In genomic region chr4:154731756-154732155, GRCh38 we compare ENCODE assay signal across 15 cellular contexts. TPM values are rescaled to one million over a fixed set of nuclear protein-coding genes. Genes with fewer than 3 reads are reported as not detected.
DNase-seq lines count a peak whose midpoint lies in the region; ATAC-seq and TF ChIP-seq lines count a peak whose summit lies in the region.
"Had no signal": no experiment of that assay in that cellular context is flagged by ENCODE, and none has a peak within 500 bp of the region (broad histone marks: within the 10 kb centered on the region; RNA-seq: fewer than 3 reads in every experiment).

No MANE protein-coding gene starts in this region.

- no peak overlapping the region for H3K4me3 Mint-ChIP-seq in MCF 10A (ENCODE audit: unreplicated experiment)
- H3K4me3 Mint-ChIP-seq: CD8-positive, alpha-beta T cell had no signal

- no peak overlapping the region for H3K4me3 ChIP-seq in breast epithelium
- H3K4me3 ChIP-seq: BLaER1, GM23248, HAP-1 had no signal

- peak overlapping the region; percentile 2 for H3K27ac Mint-ChIP-seq in MCF 10A (ENCODE audit: low read depth, unreplicated experiment)
- H3K27ac Mint-ChIP-seq: CD8-positive, alpha-beta T cell had no signal

- no peak for DNase-seq in MCF 10A (ENCODE audit: unreplicated experiment)
- no peak for DNase-seq in breast epithelium (ENCODE audit: low spot score in 2 of 2)
- peak; percentile 22 for DNase-seq in epithelial cell of prostate (ENCODE audit: low read depth, low spot score)
- peak; percentile 43 for DNase-seq in kidney glomerular epithelial cell (lab: John Stamatoyannopoulos, UW)
- no peak for DNase-seq in amygdala (lab: John Stamatoyannopoulos, UW)
- no peak for DNase-seq in omental fat pad (ENCODE audit: low spot score)
- no peak for DNase-seq in UCSD-AML1 (lab: John Stamatoyannopoulos, UW; ENCODE audit: unreplicated experiment)
- DNase-seq: 8988T; Calu3; CD8-positive, alpha-beta T cell; GM23248 had no signal

- CTCF ChIA-PET in MCF 10A (lab: Yijun Ruan, JAX): interaction anchor here (0.6 to 1.8 kb wide), 2 partner anchors 12 to 46 kb away, joined by 4 to 6 read pairs; partner anchors contain the start of gene LRAT

- TF ChIP-seq CTCF in MCF 10A (IDR thresholded peaks at IDR 0.05; ENCODE audit: unreplicated experiment) (no peak), breast epithelium (IDR thresholded peaks at IDR 0.05) (no peak), omental fat pad (IDR thresholded peaks at IDR 0.05) (no peak)

- H3K27ac ChIP-seq in breast epithelium (no peak overlapping the region), epithelial cell of prostate (peak overlapping the region; percentile 62)
- H3K27ac ChIP-seq: BLaER1, GM23248 had no signal

- intact Hi-C loops in MCF 10A (cut with micrococcal nuclease): no loop called here
- intact Hi-C loops in breast epithelium (cut with DNase I; ENCODE audit: low total_unique reads): no loop called here

- no peaks in the 10 kb centered on the region for H3K27me3 Mint-ChIP-seq in MCF 10A (ENCODE audit: insufficient read depth, unreplicated experiment)

- H3K4me1 Mint-ChIP-seq in MCF 10A (ENCODE audit: insufficient read depth, unreplicated experiment): peaks cover 9% of the 10 kb centered on the region

- no peaks in the 10 kb centered on the region for H3K36me3 ChIP-seq in breast epithelium
- H3K36me3 ChIP-seq: BLaER1, HAP-1 had no signal

- BruUV-seq in MCF 10A (replicated peaks; lab: Mats Ljungman, UMichigan): no TSS peak

- no peaks in the 10 kb centered on the region for H3K27me3 ChIP-seq in breast epithelium
- H3K27me3 ChIP-seq: BLaER1 had no signal

- no peaks in the 10 kb centered on the region for H3K9me3 Mint-ChIP-seq in MCF 10A (ENCODE audit: unreplicated experiment)
- H3K9me3 Mint-ChIP-seq: CD8-positive, alpha-beta T cell had no signal

- no peaks in the 10 kb centered on the region for H3K36me3 Mint-ChIP-seq in MCF 10A (ENCODE audit: insufficient read depth, unreplicated experiment)
- H3K36me3 Mint-ChIP-seq: CD8-positive, alpha-beta T cell had no signal

- no peaks in the 10 kb centered on the region for H3K9me3 ChIP-seq in breast epithelium
- H3K9me3 ChIP-seq: BLaER1, HAP-1 had no signal

- TF ChIP-seq POLR2A in breast epithelium (IDR thresholded peaks at IDR 0.05): no peak

- POLR2A ChIA-PET in MCF 10A (lab: Yijun Ruan, JAX): interaction anchor here (1.1 to 4.8 kb wide), 3 partner anchors 12 to 44 kb away, joined by 3 to 25 read pairs (median 17); partner anchors contain the start of gene LRAT

- no peak for ATAC-seq in omental fat pad (ENCODE audit: low FRiP score)
- ATAC-seq: CD8-positive, alpha-beta T cell had no signal

- H3K4me1 ChIP-seq in breast epithelium: no peaks in the 10 kb centered on the region
- H3K4me1 ChIP-seq: BLaER1, HAP-1 had no signal

RNA-seq across cellular contexts. Expression of gene LRAT, which starts 12.0 kb away (rescaled TPM):
- 3.5 and 5.8 TPM in 2 replicates for total RNA-seq in MCF 10A (2022)
- total RNA-seq in breast epithelium: 1 to 10 TPM in 2 of 3 donors, not detected in 1; 3.9 to 4.5 TPM
- 1 to 10 TPM in 2 of 4 donors, not detected in 2; 1.7 to 2.4 TPM for total RNA-seq in omental fat pad
- total RNA-seq: CD8-positive, alpha-beta T cell; GM23248; HT-29 had no signal

RNA-seq across cellular contexts. Expression of gene RBM46, which starts 49.3 kb away (rescaled TPM):
- total RNA-seq in MCF 10A (2022) (0.21 and 0.29 TPM in 2 replicates), breast epithelium (under 1 TPM in 1 of 3 donors, not detected in 2; 0.29 TPM), omental fat pad (under 1 TPM in 1 of 4 donors, not detected in 3; 0.19 TPM)
- total RNA-seq: Calu3; CD8-positive, alpha-beta T cell; H4; HT-29 had no signal

Comparison
In these comparisons a context has a peak if more than half of its experiments do, and no peak if none do; other contexts are left out.
1. DNase-seq: peak in epithelial cell of prostate (single experiment) and kidney glomerular epithelial cell (single experiment); none in MCF 10A (single experiment), breast epithelium (0 of 2), amygdala (0 of 56), omental fat pad (single experiment) and UCSD-AML1 (single experiment).